Comparison of ENCODE assay signal across 1 cellular context in the genomic region with DNA sequence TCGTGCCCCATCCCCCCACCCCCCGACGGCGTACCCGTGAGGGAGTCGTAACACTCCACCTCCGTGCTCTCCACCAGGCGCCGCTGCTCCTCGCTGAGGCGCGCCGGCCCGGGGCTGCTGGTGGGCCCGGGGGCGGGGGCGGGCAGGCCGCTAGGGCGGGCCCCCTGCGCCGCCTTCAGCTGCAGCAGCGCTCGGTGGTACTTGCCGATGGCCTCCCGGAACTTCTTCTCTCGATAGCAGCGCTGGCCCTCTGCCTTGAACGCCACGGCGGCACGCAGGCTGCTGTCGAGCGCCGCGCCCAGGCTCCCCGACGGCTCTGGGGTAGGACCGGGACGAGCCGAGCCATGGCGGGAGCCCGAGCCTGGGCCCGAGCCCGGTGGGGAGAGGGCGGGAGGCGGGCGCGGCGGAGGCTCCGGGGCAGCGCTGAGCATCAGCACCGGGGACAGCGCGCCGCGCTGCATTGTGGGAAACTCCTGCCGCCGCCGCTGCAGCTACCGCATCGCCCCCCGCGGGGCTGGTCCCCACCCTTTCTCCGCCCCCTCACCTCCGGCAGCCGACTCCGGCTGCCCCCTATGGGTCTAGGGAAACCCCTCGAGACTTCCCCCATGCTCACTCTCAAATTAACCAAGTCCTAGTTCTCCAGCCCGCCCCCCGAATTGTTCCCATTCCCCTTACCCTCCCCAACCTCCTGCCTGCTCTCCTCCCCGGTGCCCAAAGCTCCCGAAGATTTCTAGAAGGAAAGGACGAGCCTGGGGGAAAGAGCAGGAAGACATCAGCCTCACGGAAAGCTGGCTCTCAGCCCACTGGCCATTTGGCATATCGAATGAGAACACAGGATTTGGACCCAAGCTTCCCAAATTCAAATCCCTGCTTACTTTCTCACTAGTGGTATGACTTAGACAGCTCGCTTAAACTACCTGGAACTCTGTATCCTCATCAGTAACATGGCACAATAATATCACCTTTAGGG.
TF ChIP-seq lines count a peak whose summit lies in the region.

Gene TTC9B, minus strand, starts transcription at position 464 of the 970 bp plus-strand sequence. Its CDS starts 3 bp downstream, at position 461.

TF ChIP-seq in K562, 482 proteins besides CTCF, POLR2A, EP300 and RAD21 (continued from another document and continues in another):
- TF ChIP-seq, protein P1, sequence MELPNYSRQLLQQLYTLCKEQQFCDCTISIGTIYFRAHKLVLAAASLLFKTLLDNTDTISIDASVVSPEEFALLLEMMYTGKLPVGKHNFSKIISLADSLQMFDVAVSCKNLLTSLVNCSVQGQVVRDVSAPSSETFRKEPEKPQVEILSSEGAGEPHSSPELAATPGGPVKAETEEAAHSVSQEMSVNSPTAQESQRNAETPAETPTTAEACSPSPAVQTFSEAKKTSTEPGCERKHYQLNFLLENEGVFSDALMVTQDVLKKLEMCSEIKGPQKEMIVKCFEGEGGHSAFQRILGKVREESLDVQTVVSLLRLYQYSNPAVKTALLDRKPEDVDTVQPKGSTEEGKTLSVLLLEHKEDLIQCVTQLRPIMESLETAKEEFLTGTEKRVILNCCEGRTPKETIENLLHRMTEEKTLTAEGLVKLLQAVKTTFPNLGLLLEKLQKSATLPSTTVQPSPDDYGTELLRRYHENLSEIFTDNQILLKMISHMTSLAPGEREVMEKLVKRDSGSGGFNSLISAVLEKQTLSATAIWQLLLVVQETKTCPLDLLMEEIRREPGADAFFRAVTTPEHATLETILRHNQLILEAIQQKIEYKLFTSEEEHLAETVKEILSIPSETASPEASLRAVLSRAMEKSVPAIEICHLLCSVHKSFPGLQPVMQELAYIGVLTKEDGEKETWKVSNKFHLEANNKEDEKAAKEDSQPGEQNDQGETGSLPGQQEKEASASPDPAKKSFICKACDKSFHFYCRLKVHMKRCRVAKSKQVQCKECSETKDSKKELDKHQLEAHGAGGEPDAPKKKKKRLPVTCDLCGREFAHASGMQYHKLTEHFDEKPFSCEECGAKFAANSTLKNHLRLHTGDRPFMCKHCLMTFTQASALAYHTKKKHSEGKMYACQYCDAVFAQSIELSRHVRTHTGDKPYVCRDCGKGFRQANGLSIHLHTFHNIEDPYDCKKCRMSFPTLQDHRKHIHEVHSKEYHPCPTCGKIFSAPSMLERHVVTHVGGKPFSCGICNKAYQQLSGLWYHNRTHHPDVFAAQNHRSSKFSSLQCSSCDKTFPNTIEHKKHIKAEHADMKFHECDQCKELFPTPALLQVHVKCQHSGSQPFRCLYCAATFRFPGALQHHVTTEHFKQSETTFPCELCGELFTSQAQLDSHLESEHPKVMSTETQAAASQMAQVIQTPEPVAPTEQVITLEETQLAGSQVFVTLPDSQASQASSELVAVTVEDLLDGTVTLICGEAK (IDR thresholded peaks at IDR 0.05), result no peak
- TF ChIP-seq, protein P1 (CRISPR knock-in tag; IDR thresholded peaks at IDR 0.05), result no peak
- TF ChIP-seq HLTF (IDR thresholded peaks at IDR 0.05), result no peak
- TF ChIP-seq PYGO2 (tag; IDR thresholded peaks at IDR 0.05), result no peak
- no peak for TF ChIP-seq NFIX (CRISPR knock-in tag; IDR thresholded peaks at IDR 0.05; ENCODE audit: low read depth)
- peak in 1 of 2 experiments; percentile 55; a peak in 2 of 4 replicates for TF ChIP-seq SRF (CRISPR knock-in tag; IDR thresholded peaks at IDR 0.05)
- TF ChIP-seq HMBOX1 (IDR thresholded peaks at IDR 0.05), result no peak
- no peak for TF ChIP-seq ZNF174 (CRISPR knock-in tag; IDR thresholded peaks at IDR 0.05)
- TF ChIP-seq ZNF316 (IDR thresholded peaks at IDR 0.05), result no peak
- peak; percentile 52; the same call in 1 of the 2 replicates for TF ChIP-seq STAG1 (CRISPR knock-in tag; IDR thresholded peaks at IDR 0.05; ENCODE audit: borderline replicate concordance)
- TF ChIP-seq ZNF707 (CRISPR knock-in tag; conservative IDR thresholded peaks at IDR 0.05), result no peak
- TF ChIP-seq DLX4 (CRISPR knock-in tag; IDR thresholded peaks at IDR 0.05), result no peak
- no peak for TF ChIP-seq ZNF778 (CRISPR knock-in tag; IDR thresholded peaks at IDR 0.05)
- TF ChIP-seq CTBP1 (IDR thresholded peaks at IDR 0.05; ENCODE audit: borderline replicate concordance), result peak; percentile 99
- TF ChIP-seq ZNF124 (CRISPR knock-in tag; IDR thresholded peaks at IDR 0.05), result no peak
- TF ChIP-seq MCM2 (IDR thresholded peaks at IDR 0.05; ENCODE audit: low read depth), result no peak
- no peak for TF ChIP-seq ARID1B (IDR thresholded peaks at IDR 0.05)
- TF ChIP-seq HBP1 (CRISPR knock-in tag; IDR thresholded peaks at IDR 0.05), result no peak
- TF ChIP-seq KLF13 (tag; IDR thresholded peaks at IDR 0.05; ENCODE audit: borderline replicate concordance, low read depth), result no peak
- TF ChIP-seq, protein P2, sequence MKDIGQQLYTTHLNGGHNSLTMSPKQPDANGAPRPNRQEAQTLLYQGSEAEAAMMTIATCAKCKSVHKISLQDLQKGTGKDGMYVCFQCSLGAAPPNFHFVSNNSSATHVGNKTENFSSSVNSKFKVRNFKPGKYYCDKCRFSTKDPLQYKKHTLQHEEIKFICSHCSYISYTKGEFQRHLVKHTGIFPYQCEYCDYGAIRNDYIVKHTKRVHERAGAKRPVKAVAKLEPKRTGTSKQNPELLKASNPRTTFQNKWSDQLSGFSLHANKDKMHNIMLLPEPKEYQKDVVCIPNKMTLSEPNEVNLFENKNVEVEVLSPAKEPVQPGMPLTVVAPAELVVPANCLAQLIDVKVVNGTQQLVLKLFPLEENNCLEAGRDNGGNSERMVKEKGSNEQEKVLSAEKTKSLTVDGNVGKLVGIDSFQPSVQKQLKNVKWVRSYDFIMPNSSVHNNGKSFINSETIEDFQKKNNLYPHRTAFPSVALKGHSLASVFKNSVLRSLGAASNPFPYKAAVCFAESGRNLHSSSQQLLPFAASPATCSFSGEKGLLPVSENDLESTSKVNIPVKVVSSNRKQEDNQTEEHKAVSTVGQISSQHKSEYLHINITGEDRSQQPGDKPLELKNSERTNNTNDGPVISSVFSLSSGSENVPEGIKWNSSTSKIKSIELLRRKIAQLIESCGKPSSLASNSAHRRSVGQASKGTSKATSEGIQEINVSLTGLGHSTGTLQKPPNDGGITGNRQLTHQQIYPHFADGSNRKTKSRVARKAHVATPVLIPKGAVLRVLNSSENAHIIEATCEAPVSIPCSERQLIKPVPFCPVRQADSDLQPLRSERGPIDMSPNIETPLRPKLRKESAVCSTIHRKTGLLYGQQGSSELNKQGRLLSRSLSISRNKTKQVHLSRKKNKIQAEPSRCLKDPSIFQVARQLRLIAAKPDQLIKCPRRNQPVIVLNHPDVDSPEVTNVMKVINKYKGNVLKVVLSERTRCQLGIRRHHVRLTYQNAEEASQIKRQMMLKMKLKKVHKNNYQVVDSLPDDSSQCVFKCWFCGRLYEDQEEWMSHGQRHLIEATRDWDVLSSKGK (CRISPR knock-in tag; IDR thresholded peaks at IDR 0.05), result no peak
- no peak for TF ChIP-seq TBL1XR1 (IDR thresholded peaks at IDR 0.05; ENCODE audit: low read length in 2 of 2)
- no peak for TF ChIP-seq ZNF140 (CRISPR knock-in tag; IDR thresholded peaks at IDR 0.05)
- no peak for TF ChIP-seq ZNF239 (CRISPR knock-in tag; IDR thresholded peaks at IDR 0.05)
- 0 out of 2 replicates have a peak, but pooled peaks have one; percentile 16 for TF ChIP-seq ESRRA (IDR thresholded peaks at IDR 0.05; ENCODE audit: borderline replicate concordance, low read depth)
- TF ChIP-seq, protein P3, sequence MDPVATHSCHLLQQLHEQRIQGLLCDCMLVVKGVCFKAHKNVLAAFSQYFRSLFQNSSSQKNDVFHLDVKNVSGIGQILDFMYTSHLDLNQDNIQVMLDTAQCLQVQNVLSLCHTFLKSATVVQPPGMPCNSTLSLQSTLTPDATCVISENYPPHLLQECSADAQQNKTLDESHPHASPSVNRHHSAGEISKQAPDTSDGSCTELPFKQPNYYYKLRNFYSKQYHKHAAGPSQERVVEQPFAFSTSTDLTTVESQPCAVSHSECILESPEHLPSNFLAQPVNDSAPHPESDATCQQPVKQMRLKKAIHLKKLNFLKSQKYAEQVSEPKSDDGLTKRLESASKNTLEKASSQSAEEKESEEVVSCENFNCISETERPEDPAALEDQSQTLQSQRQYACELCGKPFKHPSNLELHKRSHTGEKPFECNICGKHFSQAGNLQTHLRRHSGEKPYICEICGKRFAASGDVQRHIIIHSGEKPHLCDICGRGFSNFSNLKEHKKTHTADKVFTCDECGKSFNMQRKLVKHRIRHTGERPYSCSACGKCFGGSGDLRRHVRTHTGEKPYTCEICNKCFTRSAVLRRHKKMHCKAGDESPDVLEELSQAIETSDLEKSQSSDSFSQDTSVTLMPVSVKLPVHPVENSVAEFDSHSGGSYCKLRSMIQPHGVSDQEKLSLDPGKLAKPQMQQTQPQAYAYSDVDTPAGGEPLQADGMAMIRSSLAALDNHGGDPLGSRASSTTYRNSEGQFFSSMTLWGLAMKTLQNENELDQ (CRISPR knock-in tag; IDR thresholded peaks at IDR 0.05; ENCODE audit: borderline replicate concordance), result no peak
- no peak for TF ChIP-seq COPS2 (conservative IDR thresholded peaks at IDR 0.05)
- no peak for TF ChIP-seq UBTF (IDR thresholded peaks at IDR 0.05; ENCODE audit: borderline replicate concordance in 1 of 2, low read depth in 2 of 2, low read length in 2 of 2)
- no peak for TF ChIP-seq NFRKB (IDR thresholded peaks at IDR 0.05; ENCODE audit: low read depth)
- TF ChIP-seq EGR1 (conservative IDR thresholded peaks at IDR 0.05), result peak; percentile 38; the same call in 1 of the 2 replicates
- no peak for TF ChIP-seq SNIP1 (IDR thresholded peaks at IDR 0.05; ENCODE audit: low read depth)
- TF ChIP-seq EHMT2 (IDR thresholded peaks at IDR 0.05), result peak; percentile 90
- TF ChIP-seq E2F3 (CRISPR knock-in tag; IDR thresholded peaks at IDR 0.05), result no peak
- TF ChIP-seq SIN3A (IDR thresholded peaks at IDR 0.05; ENCODE audit: borderline replicate concordance in 2 of 2, control insufficient read depth in 1 of 2, low read depth in 2 of 2, low read length in 2 of 2), result peak in 1 of 2 experiments; percentile 55; a peak in 1 of 4 replicates
- TF ChIP-seq ZNF224 (CRISPR knock-in tag; IDR thresholded peaks at IDR 0.05), result no peak
- TF ChIP-seq FOXK1 (CRISPR knock-in tag; IDR thresholded peaks at IDR 0.05; ENCODE audit: borderline replicate concordance), result no peak
- TF ChIP-seq HCFC1 (IDR thresholded peaks at IDR 0.05; ENCODE audit: low read depth, low read length), result no peak
- TF ChIP-seq ILK (tag; IDR thresholded peaks at IDR 0.05; ENCODE audit: borderline replicate concordance, low read depth), result no peak
